ENCODE assay signal across 20 cellular contexts in the genomic region with DNA sequence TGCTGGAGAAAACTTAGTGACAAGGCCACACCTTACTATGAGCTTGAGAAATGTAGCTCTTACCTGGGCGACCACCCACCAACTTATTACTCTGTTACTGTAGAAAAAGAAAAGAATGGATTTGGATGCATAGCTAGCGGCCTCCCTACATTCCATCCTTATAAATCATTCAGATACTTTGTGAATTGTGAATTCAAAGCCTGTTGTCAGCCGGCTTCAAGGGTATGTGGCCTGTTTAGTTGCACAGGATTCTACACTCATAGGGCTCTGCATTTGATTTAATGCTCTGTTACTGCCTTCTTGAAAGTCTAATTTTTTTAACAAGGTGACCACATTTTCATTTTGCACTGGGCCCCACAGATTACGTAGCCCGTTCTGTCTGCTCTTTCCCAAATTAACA.
A peak's percentile ranks its signal among the peaks of the same experiment; 100 is the strongest.
DNase-seq lines count a peak whose midpoint lies in the region; ATAC-seq, FAIRE-seq and TF ChIP-seq lines count a peak whose summit lies in the region.
"Had no signal": no experiment of that assay in that cellular context is flagged by ENCODE, and none has a peak within 500 bp of the region (broad histone marks: within the 10 kb centered on the region; RNA-seq: fewer than 3 reads in every experiment).

No MANE protein-coding gene starts in this region.

- in situ Hi-C loops in IMR-90 (cut with MboI; ENCODE audit: low sequenced_read_pairs): no loop called here

- H4K20me1 ChIP-seq in IMR-90 (ENCODE audit: insufficient read depth, low read length): no peaks in the 10 kb centered on the region
- no peaks in the 10 kb centered on the region for H4K20me1 ChIP-seq in astrocyte (ENCODE audit: insufficient read depth, low read length)

- H2BK5ac ChIP-seq in IMR-90 (ENCODE audit: low read depth, low read length, poor library complexity, severe bottlenecking) (no peak overlapping the region), trophoblast cell (ENCODE audit: low read depth, low read length, poor library complexity) (peak overlapping the region; percentile 50)

- H3K27ac Mint-ChIP-seq in astrocyte (ENCODE audit: unreplicated experiment): peak overlapping the region; percentile 28
- H3K27ac Mint-ChIP-seq: H9; natural killer cell treated with Interleukin-12 subunit alpha and Interleukin-12 subunit beta and Interleukin-15 and Interleukin-18, amount 100 ng/mL, for 72 hours had no signal

- intact Hi-C loops in IMR-90 (cut with micrococcal nuclease): no loop called here

- CTCF ChIA-PET in IMR-90 (lab: Yijun Ruan, JAX): interaction anchor here (1.2 to 1.5 kb wide), 2 partner anchors 16 to 28 kb away, joined by 3 to 4 read pairs; no protein-coding TSS in a partner anchor

- no peaks in the 10 kb centered on the region for H3K79me1 ChIP-seq in IMR-90 (ENCODE audit: low read depth in 1 of 2, low read length in 2 of 2)
- peaks cover 18% of the 10 kb centered on the region for H3K79me1 ChIP-seq in trophoblast cell (ENCODE audit: low read length)

- H3K4me2 ChIP-seq in IMR-90 (ENCODE audit: low read depth, low read length) (no peak overlapping the region), astrocyte (ENCODE audit: low read length) (peak overlapping the region; percentile 67), trophoblast cell (ENCODE audit: low read length) (no peak overlapping the region)

- no peak overlapping the region for H3K4me3 Mint-ChIP-seq in astrocyte (ENCODE audit: unreplicated experiment)
- H3K4me3 Mint-ChIP-seq: activated T-cell treated with anti-CD3 and anti-CD28 coated beads, Interleukin-2, amount 50 U/mL, for 4 hours; central memory CD8-positive, alpha-beta T cell; H9; mesothelial cell of epicardium; natural killer cell treated with Interleukin-12 subunit alpha and Interleukin-12 subunit beta and Interleukin-15 and Interleukin-18, amount 100 ng/mL, for 72 hours had no signal

- H3K14ac ChIP-seq in IMR-90 (replicated peaks; ENCODE audit: low read depth, low read length) (no peak overlapping the region), trophoblast cell (ENCODE audit: low read length) (peak overlapping the region; percentile 35)

- H3K27ac ChIP-seq in IMR-90 (ENCODE audit: insufficient read depth, low read length): no peak overlapping the region
- H3K27ac ChIP-seq in astrocyte (ENCODE audit: low read depth, low read length): peak overlapping the region; percentile 33
- no peak overlapping the region for H3K27ac ChIP-seq in foreskin keratinocyte
- H3K27ac ChIP-seq in trophoblast cell (ENCODE audit: low read depth, low read length): peak overlapping the region; percentile 68

- H3K9ac ChIP-seq in IMR-90 (ENCODE audit: low read depth, low read length): no peak overlapping the region
- no peak overlapping the region for H3K9ac ChIP-seq in astrocyte (ENCODE audit: low read length)
- no peak overlapping the region for H3K9ac ChIP-seq in trophoblast cell (ENCODE audit: low read length)

- no TSS peak for BruUV-seq in IMR-90 (replicated peaks; lab: Mats Ljungman, UMichigan)

- H3K9me3 Mint-ChIP-seq in astrocyte (ENCODE audit: unreplicated experiment): peaks cover 2% of the 10 kb centered on the region
- H3K9me3 Mint-ChIP-seq: activated T-cell treated with anti-CD3 and anti-CD28 coated beads, Interleukin-2, amount 50 U/mL, for 4 hours; central memory CD8-positive, alpha-beta T cell; natural killer cell treated with Interleukin-12 subunit alpha and Interleukin-12 subunit beta and Interleukin-15 and Interleukin-18, amount 100 ng/mL, for 72 hours had no signal

- 0 out of 2 replicates have a peak overlapping the region, but pooled peaks have one; percentile 26 for H2BK20ac ChIP-seq in IMR-90 (ENCODE audit: low read depth, low read length)

- no peak overlapping the region for H4K12ac ChIP-seq in trophoblast cell (ENCODE audit: low read depth, low read length)

- H3K23ac ChIP-seq in IMR-90 (ENCODE audit: low read depth, low read length) (no peak overlapping the region), trophoblast cell (ENCODE audit: low read length) (no peak overlapping the region)

- no peak for TF ChIP-seq CTCF in IMR-90 (conservative IDR thresholded peaks at IDR 0.05; ENCODE audit: low read depth, low read length)
- no peak for TF ChIP-seq CTCF in astrocyte (IDR thresholded peaks at IDR 0.05; ENCODE audit: insufficient read depth, low read depth, low read length)
- TF ChIP-seq CTCF in foreskin keratinocyte (conservative IDR thresholded peaks at IDR 0.05): no peak
- TF ChIP-seq CTCF in GM10266 (IDR thresholded peaks at IDR 0.05; ENCODE audit: control insufficient read depth, insufficient read depth, low read depth, missing control alignments): no peak

- no peaks in the 10 kb centered on the region for H3K9me3 ChIP-seq in IMR-90 (ENCODE audit: control insufficient read depth, insufficient read depth, low read length)
- no peaks in the 10 kb centered on the region for H3K9me3 ChIP-seq in astrocyte (ENCODE audit: insufficient read depth, low read depth, low read length)
- no peaks in the 10 kb centered on the region for H3K9me3 ChIP-seq in trophoblast cell (ENCODE audit: insufficient read depth, low read depth, low read length)
- H3K9me3 ChIP-seq: sigmoid colon, upper lobe of left lung had no signal

- H3K27me3 ChIP-seq in IMR-90 (ENCODE audit: control insufficient read depth, insufficient read depth, low read length) (peaks cover 6% of the 10 kb centered on the region; the same call in 1 of the 2 replicates), astrocyte (ENCODE audit: insufficient read depth, low read length) (no peaks in the 10 kb centered on the region), foreskin keratinocyte (no peaks in the 10 kb centered on the region), trophoblast cell (ENCODE audit: insufficient read depth, low read length) (no peaks in the 10 kb centered on the region)
- H3K27me3 ChIP-seq: sigmoid colon, upper lobe of left lung had no signal

- peaks cover 7% of the 10 kb centered on the region; the same call in 1 of the 2 replicates for H3K9me1 ChIP-seq in IMR-90 (ENCODE audit: insufficient read depth, low read length)

- POLR2A ChIA-PET in IMR-90 (lab: Charles Lee; ENCODE audit: unreplicated experiment): no interaction called here

- peak overlapping the region; percentile 60; the same call in 1 of the 2 replicates for H4K91ac ChIP-seq in IMR-90 (ENCODE audit: insufficient read depth, low read depth, low read length)
- H4K91ac ChIP-seq in trophoblast cell (ENCODE audit: low read depth, low read length): peak overlapping the region; percentile 84

- H3K36me3 Mint-ChIP-seq in astrocyte (ENCODE audit: low read depth, unreplicated experiment): peaks cover 2% of the 10 kb centered on the region
- H3K36me3 Mint-ChIP-seq: mesothelial cell of epicardium; natural killer cell treated with Interleukin-12 subunit alpha and Interleukin-12 subunit beta and Interleukin-15 and Interleukin-18, amount 100 ng/mL, for 72 hours had no signal

- no peak overlapping the region for H2BK15ac ChIP-seq in IMR-90 (ENCODE audit: low read depth, low read length)

- 0 out of 2 replicates have a peak overlapping the region, but pooled peaks have one; percentile 52 for H4K5ac ChIP-seq in IMR-90 (ENCODE audit: low read depth, low read length)

- peaks cover 28% of the 10 kb centered on the region for H3K4me1 Mint-ChIP-seq in astrocyte (ENCODE audit: low read depth, unreplicated experiment)
- H3K4me1 Mint-ChIP-seq: central memory CD8-positive, alpha-beta T cell had no signal

- H3K4me3 ChIP-seq in IMR-90 (ENCODE audit: insufficient read depth, low read depth, low read length) (no peak overlapping the region), astrocyte (ENCODE audit: insufficient read depth, low read depth, low read length) (no peak overlapping the region), trophoblast cell (ENCODE audit: low read depth, low read length) (no peak overlapping the region)
- H3K4me3 ChIP-seq: sigmoid colon, upper lobe of left lung had no signal

- no peak for TF ChIP-seq POLR2A in IMR-90 (IDR thresholded peaks at IDR 0.05; ENCODE audit: low read depth, low read length)

- H3K27me3 Mint-ChIP-seq in astrocyte (ENCODE audit: low read depth, unreplicated experiment): peaks cover 4% of the 10 kb centered on the region

- H2AFZ ChIP-seq in IMR-90 (replicated peaks; ENCODE audit: low read length, poor library complexity) (no peak overlapping the region), astrocyte (ENCODE audit: low read depth, low read length) (peak overlapping the region; percentile 22), trophoblast cell (ENCODE audit: insufficient read depth, low read length, poor library complexity) (no peak overlapping the region)

- no peak for TF ChIP-seq RAD21 in IMR-90 (IDR thresholded peaks at IDR 0.05; ENCODE audit: low read length)

- H2BK120ac ChIP-seq in IMR-90 (ENCODE audit: low read depth, low read length) (0 out of 2 replicates have a peak overlapping the region, but pooled peaks have one; percentile 12), trophoblast cell (ENCODE audit: insufficient read depth, low read length, poor library complexity) (no peak overlapping the region)

- H3K4ac ChIP-seq in IMR-90 (ENCODE audit: low read depth, low read length) (no peak overlapping the region), trophoblast cell (ENCODE audit: low read depth, low read length) (no peak overlapping the region)

- H2BK12ac ChIP-seq in trophoblast cell (ENCODE audit: low read length): no peak overlapping the region

- H2AK5ac ChIP-seq in IMR-90 (ENCODE audit: low read depth, low read length): no peak overlapping the region
- H2AK5ac ChIP-seq in trophoblast cell (ENCODE audit: low read length): no peak overlapping the region

- peak overlapping the region; percentile 2 for H3K18ac ChIP-seq in IMR-90 (ENCODE audit: low read depth, low read length)
- peak overlapping the region; percentile 21 for H3K18ac ChIP-seq in trophoblast cell (ENCODE audit: low read length)

- H4K8ac ChIP-seq in IMR-90 (ENCODE audit: low read depth in 2 of 2, low read length in 2 of 2) (no peak overlapping the region; a peak in 1 of 4 replicates), trophoblast cell (ENCODE audit: low read depth, low read length) (no peak overlapping the region)

- H3K56ac ChIP-seq in IMR-90 (ENCODE audit: extremely low read depth, insufficient read depth, low read length): no peak overlapping the region

- no peak for FAIRE-seq in astrocyte (lab: Jason Lieb, UNC)

- H3K4me1 ChIP-seq in IMR-90 (ENCODE audit: control insufficient read depth, insufficient read depth, low read length): peaks cover 22% of the 10 kb centered on the region
- peaks cover 48% of the 10 kb centered on the region for H3K4me1 ChIP-seq in astrocyte (ENCODE audit: insufficient read depth, low read length)
- peaks cover 31% of the 10 kb centered on the region for H3K4me1 ChIP-seq in foreskin keratinocyte
- peaks cover 24 to 38% of the 10 kb centered on the region in 2 experiments for H3K4me1 ChIP-seq in trophoblast cell (ENCODE audit: control insufficient read depth in 1 of 2, insufficient read depth in 2 of 2, low read length in 2 of 2)

- ATAC-seq in IMR-90 (ENCODE audit: low read depth) (no peak), foreskin keratinocyte (peak; percentile 48)
- ATAC-seq: natural killer cell treated with Interleukin-12 subunit alpha and Interleukin-12 subunit beta and Interleukin-15 and Interleukin-18, amount 100 ng/mL, for 72 hours had no signal

- dilution Hi-C loops in IMR-90 (cut with HindIII; ENCODE audit: low sequenced_read_pairs, unreplicated experiment): no loop called here

- H2AK9ac ChIP-seq in IMR-90 (replicated peaks; ENCODE audit: low read depth, low read length, poor library complexity): no peak overlapping the region

- DNase-seq in IMR-90: no peak
- DNase-seq in astrocyte (ENCODE audit: low read depth): peak; percentile 77
- DNase-seq in foreskin keratinocyte: no peak
- DNase-seq in trophoblast cell: peak in 1 of 2 donors; percentile 30
- DNase-seq in GM10266 (ENCODE audit: extremely low spot score): no peak
- no peak for DNase-seq in NCI-H774 (lab: John Stamatoyannopoulos, UW)
- no peak for DNase-seq in NCI-H1417 (lab: John Stamatoyannopoulos, UW)
- DNase-seq: activated CD8-positive, alpha-beta memory T cell treated with anti-CD3 and anti-CD28 coated beads for 24 hours; activated naive CD4-positive, alpha-beta T cell treated with Interleukin-2 at 50 U/mL for 16 hours; activated T-cell treated with anti-CD3 and anti-CD28 coated beads, Interleukin-2, amount 50 U/mL, for 4 hours; amygdala; effector CD4-positive, alpha-beta T cell; left cardiac atrium; Right ventricle myocardium superior; sigmoid colon; upper lobe of left lung had no signal

- no CpG with 5 or more reads among the region's 5 CpGs for WGBS in IMR-90 (ENCODE audit: extremely low coverage in 2 of 2, insufficient read length in 1 of 2), 2 experiments
- no CpG with 5 or more reads among the region's 5 CpGs for WGBS in trophoblast cell (ENCODE audit: extremely low coverage, insufficient coverage, insufficient read length)

- H3K36me3 ChIP-seq in IMR-90 (ENCODE audit: control insufficient read depth, insufficient read depth, low read length) (no peaks in the 10 kb centered on the region), astrocyte (ENCODE audit: insufficient read depth, low read length) (no peaks in the 10 kb centered on the region), trophoblast cell (ENCODE audit: control insufficient read depth in 1 of 2, insufficient read depth in 2 of 2, low read length in 2 of 2) (no peaks in the 10 kb centered on the region)
- H3K36me3 ChIP-seq: sigmoid colon, upper lobe of left lung had no signal

- no peaks in the 10 kb centered on the region for H3K79me2 ChIP-seq in astrocyte (ENCODE audit: insufficient read depth, low read length)
- peaks cover 2% of the 10 kb centered on the region for H3K79me2 ChIP-seq in trophoblast cell (ENCODE audit: control insufficient read depth, insufficient read depth, low read length, poor library complexity)

Comparison
In these comparisons a context has a peak if more than half of its experiments do, and no peak if none do; other contexts are left out.
1. H3K27ac ChIP-seq: peak in astrocyte (single experiment) and trophoblast cell (single experiment); none in IMR-90 (single experiment) and foreskin keratinocyte (single experiment).